Comparison of ENCODE assay signal across 25 cellular contexts in genomic region chr17:14725729-14726128, GRCh38.
DNase-seq lines count a peak whose midpoint lies in the region; ATAC-seq, FAIRE-seq and TF ChIP-seq lines count a peak whose summit lies in the region.
"Had no signal": no experiment of that assay in that cellular context is flagged by ENCODE, and none has a peak within 500 bp of the region (broad histone marks: within the 10 kb centered on the region; RNA-seq: fewer than 3 reads in every experiment).

No MANE protein-coding gene starts in this region.

- no peak for DNase-seq in HepG2 (ENCODE audit: low spot score)
- no peak for DNase-seq in right lobe of liver
- peak; percentile 12 for DNase-seq in IMR-90
- peak; percentile 44 for DNase-seq in fibroblast of peridontal ligament (ENCODE audit: extremely low read depth)
- DNase-seq in HK-2 (ENCODE audit: unreplicated experiment): no peak
- no peak for DNase-seq in NCI-H1930 (lab: John Stamatoyannopoulos, UW)
- DNase-seq in NCI-H1105 (lab: John Stamatoyannopoulos, UW): no peak
- DNase-seq: BE2C; C1 segment of cervical spinal cord; CD4-positive, alpha-beta memory T cell; CD4-positive, CD25-positive, alpha-beta regulatory T cell; CD8-positive, alpha-beta memory T cell; COR-L47; DMS 273 treated with DMSO at 0.1 percent for 48 hours; DMS153; DMS53; DMS79; DND-41; GF-D8 had no signal

- H3K27ac ChIP-seq in HepG2 (ENCODE audit: extremely low read length, insufficient read depth, low read length): no peak overlapping the region
- no peak overlapping the region for H3K27ac ChIP-seq in right lobe of liver
- no peak overlapping the region for H3K27ac ChIP-seq in IMR-90 (ENCODE audit: insufficient read depth, low read length)
- H3K27ac ChIP-seq: 22Rv1, A549, BLaER1 had no signal

- H2BK20ac ChIP-seq in IMR-90 (ENCODE audit: low read depth, low read length): no peak overlapping the region

- intact Hi-C loops in HepG2 (cut with micrococcal nuclease; ENCODE audit: unreplicated experiment): no loop called here
- intact Hi-C loops in right lobe of liver (cut with DNase I): no loop called here
- intact Hi-C loops in IMR-90 (cut with micrococcal nuclease): no loop called here

- H3K18ac ChIP-seq in IMR-90 (ENCODE audit: low read depth, low read length): no peak overlapping the region

- no peak for TF ChIP-seq POLR2A in HepG2 (IDR thresholded peaks at IDR 0.05; ENCODE audit: insufficient read depth in 1 of 2, low read depth in 2 of 2, low read length in 2 of 2)
- TF ChIP-seq POLR2A in right lobe of liver (IDR thresholded peaks at IDR 0.05): no peak
- no peak for TF ChIP-seq POLR2A in IMR-90 (IDR thresholded peaks at IDR 0.05; ENCODE audit: low read depth, low read length)

- no peak overlapping the region for H2BK5ac ChIP-seq in IMR-90 (ENCODE audit: low read depth, low read length, poor library complexity, severe bottlenecking)

- dilution Hi-C loops in IMR-90 (cut with HindIII; ENCODE audit: low sequenced_read_pairs, unreplicated experiment): no loop called here

- no peak overlapping the region for H2AK9ac ChIP-seq in IMR-90 (replicated peaks; ENCODE audit: low read depth, low read length, poor library complexity)

- no peak overlapping the region for H3K4me2 ChIP-seq in HepG2 (ENCODE audit: low read depth, low read length)
- H3K4me2 ChIP-seq in IMR-90 (ENCODE audit: low read depth, low read length): no peak overlapping the region
- H3K4me2 ChIP-seq: A549, BLaER1 had no signal

- 0 out of 2 replicates have a peak, but pooled peaks cover 2% of the 10 kb centered on the region for H3K9me1 ChIP-seq in IMR-90 (ENCODE audit: insufficient read depth, low read length)

- TF ChIP-seq RAD21 in HepG2 (CRISPR knock-in tag; IDR thresholded peaks at IDR 0.05): no peak
- TF ChIP-seq RAD21 in IMR-90 (IDR thresholded peaks at IDR 0.05; ENCODE audit: low read length): no peak

- H4K20me1 ChIP-seq in HepG2 (ENCODE audit: insufficient read depth, low read length) (no peaks in the 10 kb centered on the region), IMR-90 (ENCODE audit: insufficient read depth, low read length) (no peaks in the 10 kb centered on the region)
- H4K20me1 ChIP-seq: BLaER1 had no signal

- no peak overlapping the region for H4K91ac ChIP-seq in IMR-90 (ENCODE audit: insufficient read depth, low read depth, low read length)

- POLR2A ChIA-PET in HepG2 (lab: Yijun Ruan, JAX) (no interaction called here), IMR-90 (lab: Charles Lee; ENCODE audit: unreplicated experiment) (no interaction called here)

- H2BK15ac ChIP-seq in IMR-90 (ENCODE audit: low read depth, low read length): no peak overlapping the region

- no peaks in the 10 kb centered on the region for H3K79me2 ChIP-seq in HepG2 (ENCODE audit: insufficient read depth, low read length)

- TF ChIP-seq EP300 in HepG2 (IDR thresholded peaks at IDR 0.05; ENCODE audit: low read depth in 2 of 2, low read length in 2 of 2) (no peak), HepG2 (CRISPR knock-in tag; IDR thresholded peaks at IDR 0.05; ENCODE audit: borderline replicate concordance) (no peak)

- H3K9ac ChIP-seq in HepG2 (ENCODE audit: insufficient read depth, low read depth, low read length) (no peak overlapping the region), IMR-90 (ENCODE audit: low read depth, low read length) (no peak overlapping the region)
- H3K9ac ChIP-seq: BLaER1 had no signal

- WGBS in HepG2 (ENCODE audit: low lambda C conversion rate): 52% methylated on average over 4 of the region's 4 CpGs
- 55% methylated on average over 4 of the region's 4 CpGs for WGBS in right lobe of liver (ENCODE audit: insufficient coverage, low coverage, low lambda C conversion rate, missing lambda C conversion rate)
- no CpG with 5 or more reads among the region's 4 CpGs for WGBS in IMR-90 (ENCODE audit: extremely low coverage in 2 of 2, insufficient read length in 1 of 2), 2 experiments

- no peaks in the 10 kb centered on the region for H3K4me1 ChIP-seq in HepG2 (ENCODE audit: insufficient read depth, low read length)
- H3K4me1 ChIP-seq in right lobe of liver: no peaks in the 10 kb centered on the region
- peaks cover 1% of the 10 kb centered on the region; the same call in 1 of the 2 replicates for H3K4me1 ChIP-seq in IMR-90 (ENCODE audit: control insufficient read depth, insufficient read depth, low read length)
- H3K4me1 ChIP-seq: BE2C, BLaER1 had no signal

- in situ Hi-C loops in HepG2 (cut with HindIII; ENCODE audit: extremely low pct_ligation_motif_present, low pct_unique_long_range_greater_than_20kb) (no loop called here), IMR-90 (cut with MboI; ENCODE audit: low sequenced_read_pairs) (no loop called here)

- ATAC-seq in HepG2 (no peak), right lobe of liver (no peak), IMR-90 (ENCODE audit: low read depth) (peak; percentile 59)
- ATAC-seq: A549 had no signal

- H2AFZ ChIP-seq in HepG2 (ENCODE audit: low read length) (no peak overlapping the region), IMR-90 (replicated peaks; ENCODE audit: low read length, poor library complexity) (no peak overlapping the region)

- H3K56ac ChIP-seq in IMR-90 (ENCODE audit: extremely low read depth, insufficient read depth, low read length): no peak overlapping the region

- FAIRE-seq in HepG2 (lab: Jason Lieb, UNC): no peak
- FAIRE-seq: G401.6, GM12891, GM19239 had no signal

- H3K9me3 ChIP-seq in HepG2 (ENCODE audit: low read length): no peaks in the 10 kb centered on the region
- no peaks in the 10 kb centered on the region for H3K9me3 ChIP-seq in right lobe of liver
- H3K9me3 ChIP-seq in IMR-90 (ENCODE audit: control insufficient read depth, insufficient read depth, low read length): no peaks in the 10 kb centered on the region
- H3K9me3 ChIP-seq: A549, BE2C had no signal

- H3K4me3 ChIP-seq in HepG2 (replicated peaks in 1 of 3; ENCODE audit: insufficient read depth in 1 of 3, low read depth in 2 of 3, low read length in 3 of 3) (no peak overlapping the region), right lobe of liver (no peak overlapping the region), IMR-90 (ENCODE audit: insufficient read depth, low read depth, low read length) (no peak overlapping the region)
- H3K4me3 ChIP-seq: A549, BLaER1 had no signal

- no peaks in the 10 kb centered on the region for H3K36me3 ChIP-seq in HepG2 (replicated peaks in 1 of 2; ENCODE audit: control insufficient read depth in 1 of 2, insufficient read depth in 2 of 2, low read length in 2 of 2)
- no peaks in the 10 kb centered on the region for H3K36me3 ChIP-seq in right lobe of liver
- no peaks in the 10 kb centered on the region for H3K36me3 ChIP-seq in IMR-90 (ENCODE audit: control insufficient read depth, insufficient read depth, low read length)
- H3K36me3 ChIP-seq: BE2C, BLaER1 had no signal

- H3K27me3 ChIP-seq in HepG2 (ENCODE audit: control insufficient read depth in 1 of 2, insufficient read depth in 2 of 2, low read length in 2 of 2): no peaks in the 10 kb centered on the region
- H3K27me3 ChIP-seq in right lobe of liver: no peaks in the 10 kb centered on the region
- no peaks in the 10 kb centered on the region for H3K27me3 ChIP-seq in IMR-90 (ENCODE audit: control insufficient read depth, insufficient read depth, low read length)
- H3K27me3 ChIP-seq: BE2C, BLaER1 had no signal

- H4K5ac ChIP-seq in IMR-90 (ENCODE audit: low read depth, low read length): no peak overlapping the region

- H3K14ac ChIP-seq in IMR-90 (replicated peaks; ENCODE audit: low read depth, low read length): no peak overlapping the region

- H3K23ac ChIP-seq in IMR-90 (ENCODE audit: low read depth, low read length): no peak overlapping the region

- H2BK120ac ChIP-seq in IMR-90 (ENCODE audit: low read depth, low read length): no peak overlapping the region

- CTCF ChIA-PET in HepG2 (lab: Yijun Ruan, JAX; ENCODE audit: low intra/inter-chr PET ratio, low total read pairs): no interaction called here
- CTCF ChIA-PET in IMR-90 (lab: Yijun Ruan, JAX): interaction anchor here (0.6 kb wide), 1 partner anchor 21 kb away, joined by 4 read pairs; no protein-coding TSS in a partner anchor

- no peaks in the 10 kb centered on the region for H3K79me1 ChIP-seq in IMR-90 (ENCODE audit: low read depth in 1 of 2, low read length in 2 of 2)

- TSS peak; percentile 25 for BruUV-seq in HepG2 (replicated peaks; lab: Mats Ljungman, UMichigan)
- BruUV-seq in IMR-90 (replicated peaks; lab: Mats Ljungman, UMichigan): no TSS peak

- TF ChIP-seq CTCF in HepG2 (CRISPR knock-in tag; IDR thresholded peaks at IDR 0.05) (no peak), right lobe of liver (IDR thresholded peaks at IDR 0.05) (no peak), IMR-90 (conservative IDR thresholded peaks at IDR 0.05; ENCODE audit: low read depth, low read length) (no peak)

- no peak overlapping the region for H4K8ac ChIP-seq in IMR-90 (ENCODE audit: low read depth in 2 of 2, low read length in 2 of 2)

- no peak overlapping the region for H3K4ac ChIP-seq in IMR-90 (ENCODE audit: low read depth, low read length)

- no peak overlapping the region for H2AK5ac ChIP-seq in IMR-90 (ENCODE audit: low read depth, low read length)

TF ChIP-seq in HepG2, 621 proteins besides CTCF, POLR2A, EP300 and RAD21 (continues in another document):
- TF ChIP-seq MEIS2 (CRISPR knock-in tag; IDR thresholded peaks at IDR 0.05): no peak
- TF ChIP-seq ZNF704 (CRISPR knock-in tag; IDR thresholded peaks at IDR 0.05; ENCODE audit: borderline replicate concordance): no peak
- no peak for TF ChIP-seq MED1 (CRISPR knock-in tag; IDR thresholded peaks at IDR 0.05)

TF ChIP-seq in IMR-90, 13 proteins besides CTCF, POLR2A, EP300 and RAD21 (continues in another document):
- TF ChIP-seq BHLHE40 (IDR thresholded peaks at IDR 0.05; ENCODE audit: low read depth, low read length) (no peak), MXI1 (IDR thresholded peaks at IDR 0.05; ENCODE audit: borderline replicate concordance, low read depth, low read length) (no peak), ELK1 (IDR thresholded peaks at IDR 0.05; ENCODE audit: borderline replicate concordance, low read depth, low read length) (no peak), RCOR1 (IDR thresholded peaks at IDR 0.05; ENCODE audit: insufficient replicate concordance, low read length) (no peak), CEBPB (IDR thresholded peaks at IDR 0.05; ENCODE audit: low read depth, low read length) (no peak), MAZ (IDR thresholded peaks at IDR 0.05; ENCODE audit: borderline replicate concordance, low read depth, low read length) (no peak), NFE2L2 (IDR thresholded peaks at IDR 0.05; ENCODE audit: low read depth, low read length) (no peak)

Comparison
In these comparisons a context has a peak if more than half of its experiments do, and no peak if none do; other contexts are left out.
1. DNase-seq: peak in IMR-90 (single experiment) and fibroblast of peridontal ligament (single experiment); none in HepG2 (single experiment), right lobe of liver (0 of 3), HK-2 (single experiment), NCI-H1930 (0 of 2) and NCI-H1105 (single experiment).